16 cellular contexts compared by ENCODE assay signal in the genomic region with DNA sequence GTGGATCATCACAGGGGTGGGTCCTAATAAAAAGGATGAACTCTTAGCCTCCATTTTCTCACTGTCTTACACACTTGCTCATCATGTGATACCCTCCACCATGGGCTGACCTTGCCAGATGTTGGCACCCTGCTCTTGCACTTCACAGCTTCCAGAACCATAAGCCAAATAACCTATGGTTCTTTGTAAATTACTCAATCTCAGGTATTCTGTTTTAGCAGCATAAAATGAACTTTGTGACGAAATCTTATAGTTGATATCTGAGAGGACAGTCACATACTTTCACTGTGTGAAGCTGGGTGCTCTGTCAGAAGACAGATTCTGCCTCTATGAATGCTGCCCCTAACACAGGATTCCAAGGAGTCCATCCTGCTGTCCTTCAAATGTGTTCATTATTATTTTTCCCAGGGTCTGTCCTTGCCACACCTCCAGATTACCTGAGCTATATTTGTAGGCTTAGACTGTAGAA. TPM values are rescaled to one million over a fixed set of nuclear protein-coding genes. Genes with fewer than 3 reads are reported as not detected.
DNase-seq lines count a peak whose midpoint lies in the region; ATAC-seq, FAIRE-seq and TF ChIP-seq lines count a peak whose summit lies in the region.
"Had no signal": no experiment of that assay in that cellular context is flagged by ENCODE, and none has a peak within 500 bp of the region (broad histone marks: within the 10 kb centered on the region; RNA-seq: fewer than 3 reads in every experiment).

No MANE protein-coding gene starts in this region.

- TF ChIP-seq EP300 in K562 (IDR thresholded peaks at IDR 0.05; ENCODE audit: low read length), result no peak

- H3K4me1 ChIP-seq in K562 (replicated peaks in 1 of 2; ENCODE audit: control insufficient read depth in 2 of 2, insufficient read depth in 2 of 2, low read length in 2 of 2) (peaks cover 0 to 30% of the 10 kb centered on the region in 2 experiments; a peak in 4 of 5 replicates), psoas muscle (peaks cover 78% of the 10 kb centered on the region)

- 77% methylated on average over 1 of the region's 1 CpG for WGBS in K562 (ENCODE audit: insufficient coverage, low coverage, missing lambda C conversion rate)
- 42 to 76% (median 59%) methylated on average over 1 of the region's 1 CpG for WGBS in psoas muscle, 3 donors

- H3K4me3 ChIP-seq in K562 (no peak overlapping the region), psoas muscle (no peak overlapping the region)
- H3K4me3 ChIP-seq: skin epidermis, upper lobe of right lung had no signal

- no peak for ATAC-seq in activated CD8-positive, alpha-beta memory T cell treated with anti-CD3 and anti-CD28 coated beads, Interleukin-2, amount 10 ng/mL, durations not matched to agents 7 days and 5 days
- ATAC-seq in GM21447 (IDR thresholded peaks at IDR 0.05; ENCODE audit: unreplicated experiment) (peak; percentile 7), K562 (no peak), psoas muscle (no peak)
- ATAC-seq: upper lobe of right lung, WTC11 had no signal

- DNase-seq in activated CD8-positive, alpha-beta memory T cell treated with anti-CD3 and anti-CD28 coated beads, Interleukin-2, amount 10 ng/mL, durations not matched to agents 7 days and 5 days, result no peak
- no peak for DNase-seq in activated CD8-positive, alpha-beta memory T cell treated with anti-CD3 and anti-CD28 coated beads, Interleukin-2, amount 50 U/mL, for 4 hours
- DNase-seq in K562 (ENCODE audit: extremely low read depth in 1 of 4, low spot score in 3 of 4) (no peak), psoas muscle (no peak), NCI-H1092 (lab: John Stamatoyannopoulos, UW) (no peak), Kasumi-1 (lab: John Stamatoyannopoulos, UW) (no peak)
- DNase-seq in activated effector memory CD4-positive, alpha-beta T cell treated with anti-CD3 and anti-CD28 coated beads, Interleukin-2, amount 50 U/mL, for 16 hours, result no peak
- DNase-seq: anterior cingulate cortex, NCI-H1105, upper lobe of right lung had no signal

- H3K27ac Mint-ChIP-seq in activated CD8-positive, alpha-beta memory T cell treated with anti-CD3 and anti-CD28 coated beads, Interleukin-2, amount 10 ng/mL, durations not matched to agents 7 days and 5 days, result peak overlapping the region; percentile 92
- H3K27ac Mint-ChIP-seq: mesothelial cell of epicardium, WTC11 had no signal

- no peak overlapping the region for H3K9ac ChIP-seq in K562 (ENCODE audit: insufficient read depth in 1 of 2, low read depth in 2 of 2, low read length in 2 of 2)

- no peak overlapping the region for H3K4me2 ChIP-seq in K562 (ENCODE audit: insufficient read depth, low read length)

- H3K4me1 Mint-ChIP-seq in activated CD8-positive, alpha-beta memory T cell treated with anti-CD3 and anti-CD28 coated beads, Interleukin-2, amount 10 ng/mL, durations not matched to agents 7 days and 5 days, result peaks cover 78% of the 10 kb centered on the region

- TF ChIP-seq CTCF in K562 (IDR thresholded peaks at IDR 0.05 in 2 of 3, conservative IDR thresholded peaks at IDR 0.05 in 1 of 3; ENCODE audit: insufficient read depth in 2 of 3, low read depth in 1 of 3, low read length in 3 of 3), result no peak
- TF ChIP-seq CTCF in psoas muscle (IDR thresholded peaks at IDR 0.05), result no peak

- CTCF ChIA-PET in activated CD8-positive, alpha-beta memory T cell treated with anti-CD3 and anti-CD28 coated beads, Interleukin-2, amount 10 ng/mL, durations not matched to agents 7 days and 5 days (lab: Charles Lee), result interaction anchor here (0.9 to 1.0 kb wide), 3 partner anchors 14 to 250 kb away, joined by 3 read pairs; partner anchors contain the start of gene DUSP10
- CTCF ChIA-PET in K562 (lab: Yijun Ruan, JAX; ENCODE audit: low intra/inter-chr PET ratio), result no interaction called here

- BruUV-seq in K562 (replicated peaks; lab: Mats Ljungman, UMichigan), result no TSS peak

- H3K4me3 Mint-ChIP-seq in activated CD8-positive, alpha-beta memory T cell treated with anti-CD3 and anti-CD28 coated beads, Interleukin-2, amount 10 ng/mL, durations not matched to agents 7 days and 5 days, result no peak overlapping the region
- H3K4me3 Mint-ChIP-seq: mesothelial cell of epicardium, WTC11 had no signal

- no peaks in the 10 kb centered on the region for H3K27me3 Mint-ChIP-seq in activated CD8-positive, alpha-beta memory T cell treated with anti-CD3 and anti-CD28 coated beads, Interleukin-2, amount 10 ng/mL, durations not matched to agents 7 days and 5 days
- H3K27me3 Mint-ChIP-seq: IgD-negative memory B cell had no signal

- peaks cover 23% of the 10 kb centered on the region; the same call in 2 of the 3 replicates for H3K79me2 ChIP-seq in K562 (ENCODE audit: control insufficient read depth, insufficient read depth, low read length)

- in situ Hi-C loops in K562 (cut with MboI), result no loop called here

- POLR2A ChIA-PET in K562 (lab: Yijun Ruan, JAX), result interaction anchor here (3.8 kb wide), 1 partner anchor 15 kb away, joined by 15 read pairs; the partner anchor contains the start of gene DUSP10

- no peak for FAIRE-seq in K562 (lab: Jason Lieb, UNC)
- FAIRE-seq: islet of Langerhans had no signal

- no peaks in the 10 kb centered on the region for H4K20me1 ChIP-seq in K562 (replicated peaks; ENCODE audit: control insufficient read depth, insufficient read depth, low read length)

- no peak for TF ChIP-seq RAD21 in K562 (CRISPR knock-in tag; conservative IDR thresholded peaks at IDR 0.05 in 1 of 2, IDR thresholded peaks at IDR 0.05 in 1 of 2)

- peaks cover 7% of the 10 kb centered on the region for H3K9me3 Mint-ChIP-seq in activated CD8-positive, alpha-beta memory T cell treated with anti-CD3 and anti-CD28 coated beads, Interleukin-2, amount 10 ng/mL, durations not matched to agents 7 days and 5 days (ENCODE audit: low read depth)

- H3K36me3 Mint-ChIP-seq in activated CD8-positive, alpha-beta memory T cell treated with anti-CD3 and anti-CD28 coated beads, Interleukin-2, amount 10 ng/mL, durations not matched to agents 7 days and 5 days, result peaks cover 69% of the 10 kb centered on the region
- H3K36me3 Mint-ChIP-seq: mesothelial cell of epicardium had no signal

- H3K9me1 ChIP-seq in K562 (ENCODE audit: control insufficient read depth, insufficient read depth, low read length), result no peaks in the 10 kb centered on the region

- H3K27me3 ChIP-seq in K562 (ENCODE audit: control insufficient read depth in 2 of 2, insufficient read depth in 2 of 2, low read length in 2 of 2) (no peaks in the 10 kb centered on the region), psoas muscle (ENCODE audit: insufficient read depth in 3 of 3, low read length in 2 of 3) (no peaks in the 10 kb centered on the region)
- H3K27me3 ChIP-seq: upper lobe of right lung had no signal

- peaks cover 5% of the 10 kb centered on the region; the same call in 2 of the 3 replicates for H3K36me3 ChIP-seq in K562 (ENCODE audit: control insufficient read depth, insufficient read depth, low read length)
- no peaks in the 10 kb centered on the region for H3K36me3 ChIP-seq in psoas muscle (ENCODE audit: insufficient read depth in 1 of 2, low read depth in 1 of 2)
- H3K36me3 ChIP-seq: upper lobe of right lung had no signal

- H2AFZ ChIP-seq in K562 (ENCODE audit: low read depth, low read length), result no peak overlapping the region

- H3K27ac ChIP-seq in K562 (ENCODE audit: extremely low read depth, low read depth, low read length) (no peak overlapping the region), psoas muscle (peak overlapping the region; percentile 71)
- H3K27ac ChIP-seq: upper lobe of right lung had no signal

- no peak for TF ChIP-seq POLR2A in K562 (conservative IDR thresholded peaks at IDR 0.05)

- intact Hi-C loops in K562 (cut with micrococcal nuclease), result no loop called here
- intact Hi-C loops in psoas muscle (cut with DNase I), result no loop called here

- H3K9me3 ChIP-seq in K562 (replicated peaks; ENCODE audit: control insufficient read depth, insufficient read depth, low read depth, low read length), result peaks cover 4% of the 10 kb centered on the region; the same call in 1 of the 2 replicates
- H3K9me3 ChIP-seq in psoas muscle, result no peaks in the 10 kb centered on the region
- H3K9me3 ChIP-seq: upper lobe of right lung had no signal

TF ChIP-seq in K562, 482 proteins besides CTCF, POLR2A, EP300 and RAD21 (continues in another document):
- TF ChIP-seq KLF6 (CRISPR knock-in tag; IDR thresholded peaks at IDR 0.05; ENCODE audit: borderline replicate concordance), result no peak

RNA-seq across cellular contexts. Expression of gene DUSP10, which starts 13.8 kb away (rescaled TPM):
- total RNA-seq in activated CD8-positive, alpha-beta memory T cell treated with anti-CD3 and anti-CD28 coated beads, Interleukin-2, amount 10 ng/mL, durations not matched to agents 7 days and 5 days, result 10 to 100 TPM; 14.3 to 46.3 TPM
- 5.0 and 6.0 TPM in 2 replicates for total RNA-seq in K562 (2011; cell fraction: chromatin; rRNA removed; ENCODE audit: low replicate concordance)
- 3.9 and 4.0 TPM in 2 replicates for total RNA-seq in K562 (2011; cell fraction: nucleolus; rRNA removed)
- 3.6 and 4.4 TPM in 2 replicates for total RNA-seq in K562 (2011; cell fraction: nucleoplasm; rRNA removed)
- total RNA-seq in K562 (2014; rRNA removed), result 6.6 and 7.3 TPM in 2 replicates
- 6.3 and 7.6 TPM in 2 replicates for total RNA-seq in K562 (2014; rRNA removed; fragmentation: Illumina TruSeq; extraction: Trizol)
- total RNA-seq in K562 (2015; rRNA removed; fragmentation: Illumina TruSeq; extraction: Trizol), result 7.0 and 7.8 TPM in 2 replicates
- 5.9 and 6.1 TPM in 2 replicates for total RNA-seq in K562 (2021)
- 1.7 and 3.1 TPM in 2 replicates for polyA plus RNA-seq in K562 (2011; rRNA removed)
- 3.6 and 4.4 TPM in 2 replicates for polyA plus RNA-seq in K562 (2011; cell fraction: cytosol; rRNA removed)
- 3.0 and 4.0 TPM in 2 replicates for polyA plus RNA-seq in K562 (2011; cell fraction: nucleus; rRNA removed)
- polyA plus RNA-seq in K562 (2012), result 5.8 and 10.6 TPM in 2 replicates
- 6.2 and 8.3 TPM in 2 replicates for polyA plus RNA-seq in K562 (2014; fragmentation: Illumina TruSeq; extraction: Trizol)
- polyA plus RNA-seq in K562 (2014; fragmentation: Nextera tagmentation; extraction: Ambion mirVana), result 1 to 10 TPM; 3.8 to 5.5 TPM
- polyA plus RNA-seq in K562 (2014; rRNA removed), result 5.4 and 6.6 TPM in 2 replicates
- 4.8 and 6.1 TPM in 2 replicates for polyA minus RNA-seq in K562 (2011; rRNA and poly(A)+ RNA removed)
- 1.0 and 1.4 TPM in 2 replicates for polyA minus RNA-seq in K562 (2011; cell fraction: cytosol; rRNA and poly(A)+ RNA removed)
- polyA minus RNA-seq in K562 (2011; cell fraction: nucleus; rRNA and poly(A)+ RNA removed), result 4.8 and 8.7 TPM in 2 replicates
- 10 to 100 TPM in 2 of 4 donors, 1 to 10 TPM in 2; 5.2 to 15.5 (median 9.3) TPM for total RNA-seq in psoas muscle
- 1 to 10 TPM; 4.7 to 6.1 (median 4.8) TPM for polyA plus RNA-seq in psoas muscle
